29 cellular contexts compared by ENCODE assay signal in the genomic region with DNA sequence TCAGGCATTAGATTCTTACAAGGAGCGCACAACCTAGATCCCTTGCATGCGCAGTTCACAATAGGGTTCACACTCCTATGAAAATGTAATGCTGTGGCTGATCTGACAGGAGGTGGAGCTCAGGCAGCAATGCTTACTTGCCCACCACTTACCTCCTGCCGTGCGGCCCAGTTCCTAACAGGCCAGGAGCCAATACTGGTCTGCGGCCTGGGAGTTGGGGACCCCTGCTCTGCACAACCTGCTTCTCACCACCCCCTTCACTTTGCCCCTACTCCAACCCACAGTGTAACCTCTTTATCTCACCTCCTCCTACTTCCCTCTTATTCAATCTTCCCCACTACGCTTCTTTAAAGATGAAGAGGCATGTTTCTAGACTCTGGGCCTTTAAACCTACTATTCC.
"Had no signal": no experiment of that assay in that cellular context is flagged by ENCODE, and none has a peak within 500 bp of the region (broad histone marks: within the 10 kb centered on the region; RNA-seq: fewer than 3 reads in every experiment).

No MANE protein-coding gene starts in this region.

- H3K4me3 Mint-ChIP-seq: activated CD4-positive, alpha-beta memory T cell treated with anti-CD3 and anti-CD28 coated beads, Interleukin-2, amount 10 ng/mL, durations not matched to agents 7 days and 5 days; activated CD4-positive, alpha-beta T cell treated with anti-CD3 and anti-CD28 coated beads, Interleukin-2, amount 10 ng/mL, durations not matched to agents 7 days and 5 days; activated T-cell treated with anti-CD3 and anti-CD28 coated beads, Interleukin-2, amount 50 U/mL, for 4 hours; activated T-helper 17 cell treated with anti-CD3 and anti-CD28 coated beads, Interleukin-2, amount 50 U/mL, for 72 hours; mesothelial cell of epicardium; naive thymus-derived CD4-positive, alpha-beta T cell; neural crest cell had no signal

- ATAC-seq: activated T-cell treated with anti-CD3 and anti-CD28 coated beads, Interleukin-2, amount 50 U/mL, for 4 hours; activated T-helper 17 cell treated with anti-CD3 and anti-CD28 coated beads, Interleukin-2, amount 50 U/mL, for 72 hours; naive thymus-derived CD4-positive, alpha-beta T cell; psoas muscle had no signal

- H3K4me3 ChIP-seq: esophagus squamous epithelium, left ventricle myocardium inferior, lung, psoas muscle, testis, transverse colon had no signal

- H3K9me3 ChIP-seq: esophagus squamous epithelium, left ventricle myocardium inferior, psoas muscle, testis, transverse colon had no signal

- H3K27ac Mint-ChIP-seq: activated CD4-positive, alpha-beta memory T cell treated with anti-CD3 and anti-CD28 coated beads, Interleukin-2, amount 10 ng/mL, durations not matched to agents 7 days and 5 days; activated CD4-positive, alpha-beta T cell treated with anti-CD3 and anti-CD28 coated beads, Interleukin-2, amount 10 ng/mL, durations not matched to agents 7 days and 5 days; activated T-helper 17 cell treated with anti-CD3 and anti-CD28 coated beads, Interleukin-2, amount 50 U/mL, for 72 hours had no signal

- H3K4me1 ChIP-seq: testis had no signal

- H2AFZ ChIP-seq: parathyroid adenoma had no signal

- H3K4me1 Mint-ChIP-seq: activated CD4-positive, alpha-beta memory T cell treated with anti-CD3 and anti-CD28 coated beads, Interleukin-2, amount 10 ng/mL, durations not matched to agents 7 days and 5 days; activated CD4-positive, alpha-beta T cell treated with anti-CD3 and anti-CD28 coated beads, Interleukin-2, amount 10 ng/mL, durations not matched to agents 7 days and 5 days; activated T-helper 17 cell treated with anti-CD3 and anti-CD28 coated beads, Interleukin-2, amount 50 U/mL, for 72 hours had no signal

- H3K36me3 ChIP-seq: brain microvascular endothelial cell, transverse colon, WERI-Rb-1 had no signal

- H3K79me2 ChIP-seq: parathyroid adenoma had no signal

- H3K27me3 Mint-ChIP-seq: activated CD4-positive, alpha-beta memory T cell treated with anti-CD3 and anti-CD28 coated beads, Interleukin-2, amount 10 ng/mL, durations not matched to agents 7 days and 5 days; activated CD4-positive, alpha-beta T cell treated with anti-CD3 and anti-CD28 coated beads, Interleukin-2, amount 10 ng/mL, durations not matched to agents 7 days and 5 days; activated T-helper 17 cell treated with anti-CD3 and anti-CD28 coated beads, Interleukin-2, amount 50 U/mL, for 72 hours; naive thymus-derived CD4-positive, alpha-beta T cell had no signal

- H3K27ac ChIP-seq: esophagus squamous epithelium, parathyroid adenoma, testis, WERI-Rb-1 had no signal

- DNase-seq: activated CD4-positive, alpha-beta memory T cell treated with anti-CD3 and anti-CD28 coated beads, Interleukin-2, amount 10 ng/mL, durations not matched to agents 7 days and 5 days; activated CD4-positive, alpha-beta T cell treated with anti-CD3 and anti-CD28 coated beads, Interleukin-2, amount 10 ng/mL, durations not matched to agents 7 days and 5 days; activated CD4-positive, CD25-positive, alpha-beta regulatory T cell treated with anti-CD3 and anti-CD28 coated beads, Interleukin-2, amount 50 U/mL, for 72 hours; activated CD8-positive, alpha-beta memory T cell treated with anti-CD3 and anti-CD28 coated beads, Interleukin-2, amount 50 U/mL, for 48 hours; activated gamma-delta T cell treated with Interleukin-2 at 50 U/mL for 16 hours; activated naive CD4-positive, alpha-beta T cell treated with anti-CD3 and anti-CD28 coated beads, Interleukin-2, amount 50 U/mL, for 16 hours; activated T-cell treated with anti-CD3 and anti-CD28 coated beads, Interleukin-2, amount 50 U/mL, for 4 hours; amniotic stem cell; brain microvascular endothelial cell; caudate nucleus; cortex of kidney; esophagus squamous epithelium; foreskin melanocyte; left ventricle myocardium inferior; naive thymus-derived CD4-positive, alpha-beta T cell; nucleus accumbens; psoas muscle; stimulated activated naive CD4-positive, alpha-beta T cell treated with Interleukin-2 at 50 U/mL for 16 hours; T-helper 9 cell; testis; transverse colon; WERI-Rb-1 had no signal

- H3K27me3 ChIP-seq: brain microvascular endothelial cell, esophagus squamous epithelium, testis, transverse colon had no signal

- FAIRE-seq: islet of Langerhans, TTC549 had no signal

- H3K9me3 Mint-ChIP-seq: activated CD4-positive, alpha-beta memory T cell treated with anti-CD3 and anti-CD28 coated beads, Interleukin-2, amount 10 ng/mL, durations not matched to agents 7 days and 5 days; activated CD4-positive, alpha-beta T cell treated with anti-CD3 and anti-CD28 coated beads, Interleukin-2, amount 10 ng/mL, durations not matched to agents 7 days and 5 days; activated T-cell treated with anti-CD3 and anti-CD28 coated beads, Interleukin-2, amount 50 U/mL, for 4 hours; activated T-helper 17 cell treated with anti-CD3 and anti-CD28 coated beads, Interleukin-2, amount 50 U/mL, for 72 hours; mesothelial cell of epicardium; naive thymus-derived CD4-positive, alpha-beta T cell; neural crest cell had no signal

- H3K9ac ChIP-seq: parathyroid adenoma had no signal
